Comparison of ENCODE assay signal across 8 cellular contexts in the genomic region with DNA sequence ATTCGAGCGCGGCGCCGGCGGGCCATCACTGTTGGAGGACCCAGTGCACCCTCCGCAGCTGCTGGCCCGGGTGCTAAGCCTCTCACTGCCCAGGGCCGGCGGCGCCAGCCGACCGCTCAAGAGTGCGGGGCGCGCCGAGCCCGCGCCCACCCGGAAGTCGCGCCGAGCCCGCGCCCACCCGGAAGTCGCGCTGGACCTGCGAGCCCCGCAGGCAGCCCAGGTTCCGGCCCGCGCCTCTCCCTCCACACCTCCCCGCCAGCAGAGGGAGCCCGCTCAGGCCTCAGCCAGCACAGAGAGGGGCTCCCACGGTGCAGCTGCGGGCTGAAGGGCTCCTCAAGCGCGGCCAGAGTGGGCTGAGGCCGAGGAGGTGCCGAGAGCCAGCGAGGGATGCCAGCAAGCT.
DNase-seq lines count a peak whose midpoint lies in the region; ATAC-seq and TF ChIP-seq lines count a peak whose summit lies in the region.
"Not testable (repeated sequence)": the region's sequence is repeated elsewhere in the genome, so short reads cannot be mapped to it uniquely, and the experiment has no call there.

No MANE protein-coding gene starts in this region.

- in situ Hi-C loops in IMR-90 (cut with MboI; ENCODE audit: low sequenced_read_pairs), result not testable (repeated sequence)

- intact Hi-C loops in IMR-90 (cut with micrococcal nuclease); activated CD4-positive, alpha-beta T cell treated with anti-CD3 and anti-CD28 coated beads, Interleukin-2, amount 10 ng/mL, durations not matched to agents 24 days and 14 days (cut with micrococcal nuclease): not testable (repeated sequence)

- H2BK20ac ChIP-seq in IMR-90 (ENCODE audit: low read depth, low read length), result not testable (repeated sequence)

- CTCF ChIA-PET in IMR-90 (lab: Yijun Ruan, JAX), result not testable (repeated sequence)

- not testable (repeated sequence) for H3K9me3 Mint-ChIP-seq in activated CD4-positive, alpha-beta T cell treated with anti-CD3 and anti-CD28 coated beads, Interleukin-2, amount 10 ng/mL, durations not matched to agents 24 days and 14 days; chondrocyte (ENCODE audit: low read depth); immature natural killer cell; neural progenitor cell; type B pancreatic cell

- H3K79me1 ChIP-seq in IMR-90 (ENCODE audit: low read depth in 1 of 2, low read length in 2 of 2), result not testable (repeated sequence)

- H3K79me2 ChIP-seq in neural progenitor cell (ENCODE audit: low read depth), result not testable (repeated sequence)

- not testable (repeated sequence) for H3K4me1 ChIP-seq in IMR-90 (ENCODE audit: control insufficient read depth, insufficient read depth, low read length); neural progenitor cell

- WGBS in IMR-90 (ENCODE audit: extremely low coverage in 2 of 2, insufficient read length in 1 of 2), 2 experiments, result no CpG with 5 or more reads among the region's 42 CpGs

- H4K20me1 ChIP-seq in IMR-90 (ENCODE audit: insufficient read depth, low read length); neural progenitor cell (ENCODE audit: low read depth): not testable (repeated sequence)

- H2BK120ac ChIP-seq in IMR-90 (ENCODE audit: low read depth, low read length), result not testable (repeated sequence)

- H3K4me3 Mint-ChIP-seq in activated CD4-positive, alpha-beta T cell treated with anti-CD3 and anti-CD28 coated beads, Interleukin-2, amount 10 ng/mL, durations not matched to agents 24 days and 14 days; chondrocyte (ENCODE audit: unreplicated experiment); immature natural killer cell; neural progenitor cell; type B pancreatic cell: not testable (repeated sequence)

- not testable (repeated sequence) for H2BK5ac ChIP-seq in IMR-90 (ENCODE audit: low read depth, low read length, poor library complexity, severe bottlenecking)

- H3K9ac ChIP-seq in IMR-90 (ENCODE audit: low read depth, low read length); neural progenitor cell: not testable (repeated sequence)

- not testable (repeated sequence) for H2AFZ ChIP-seq in IMR-90 (replicated peaks; ENCODE audit: low read length, poor library complexity); neural progenitor cell (replicated peaks)

- H3K14ac ChIP-seq in IMR-90 (replicated peaks; ENCODE audit: low read depth, low read length), result not testable (repeated sequence)

- not testable (repeated sequence) for H3K4ac ChIP-seq in IMR-90 (ENCODE audit: low read depth, low read length)

- not testable (repeated sequence) for DNase-seq in IMR-90; neural progenitor cell (ENCODE audit: low spot score)
- DNase-seq in activated CD4-positive, alpha-beta T cell treated with anti-CD3 and anti-CD28 coated beads, Interleukin-2, amount 10 ng/mL, durations not matched to agents 24 days and 14 days, result peak; percentile 51
- DNase-seq in activated T-cell treated with anti-CD3 and anti-CD28 coated beads, Interleukin-2, amount 50 U/mL, for 48 hours, result peak; percentile 43 to 70
- DNase-seq in chondrocyte (ENCODE audit: low spot score) (peak; percentile 32), immature natural killer cell (peak; percentile 24 to 78 (median 47)), type B pancreatic cell (ENCODE audit: extremely low spot score, unreplicated experiment) (peak; percentile 58)
- peak in 2 of 3 donors; percentile 1 to 34 for DNase-seq in stimulated activated CD4-positive, alpha-beta T cell treated with anti-CD3 and anti-CD28 coated beads, TNF-alpha, amount 100 ng/mL, for 1 hour (ENCODE audit: low read depth in 3 of 3, low spot score in 1 of 3)

- H2AK9ac ChIP-seq in IMR-90 (replicated peaks; ENCODE audit: low read depth, low read length, poor library complexity), result not testable (repeated sequence)

- not testable (repeated sequence) for TF ChIP-seq CTCF in IMR-90 (conservative IDR thresholded peaks at IDR 0.05; ENCODE audit: low read depth, low read length)
- peak; percentile 52 for TF ChIP-seq CTCF in chondrocyte (IDR thresholded peaks at IDR 0.05)
- TF ChIP-seq CTCF in neural progenitor cell (IDR thresholded peaks at IDR 0.05), result peak; percentile 5
- peak; percentile 44 for TF ChIP-seq CTCF in type B pancreatic cell (conservative IDR thresholded peaks at IDR 0.05)

- H3K18ac ChIP-seq in IMR-90 (ENCODE audit: low read depth, low read length), result not testable (repeated sequence)

- H4K5ac ChIP-seq in IMR-90 (ENCODE audit: low read depth, low read length), result not testable (repeated sequence)

- H3K36me3 ChIP-seq in IMR-90 (ENCODE audit: control insufficient read depth, insufficient read depth, low read length); neural progenitor cell: not testable (repeated sequence)

- not testable (repeated sequence) for H4K91ac ChIP-seq in IMR-90 (ENCODE audit: insufficient read depth, low read depth, low read length)

- H3K27me3 Mint-ChIP-seq in activated CD4-positive, alpha-beta T cell treated with anti-CD3 and anti-CD28 coated beads, Interleukin-2, amount 10 ng/mL, durations not matched to agents 24 days and 14 days; chondrocyte (ENCODE audit: low read depth); immature natural killer cell (ENCODE audit: low read depth in 3 of 3); neural progenitor cell (ENCODE audit: insufficient read depth, low read depth); type B pancreatic cell: not testable (repeated sequence)

- H2AK5ac ChIP-seq in IMR-90 (ENCODE audit: low read depth, low read length), result not testable (repeated sequence)

- not testable (repeated sequence) for H3K4me2 ChIP-seq in IMR-90 (ENCODE audit: low read depth, low read length); neural progenitor cell

- dilution Hi-C loops in IMR-90 (cut with HindIII; ENCODE audit: low sequenced_read_pairs, unreplicated experiment), result not testable (repeated sequence)

- not testable (repeated sequence) for ATAC-seq in IMR-90 (ENCODE audit: low read depth)

- BruUV-seq in IMR-90 (replicated peaks; lab: Mats Ljungman, UMichigan), result not testable (repeated sequence)

- peak overlapping the region; percentile 34; the same call in 1 of the 2 replicates for H3K4me3 ChIP-seq in IMR-90 (ENCODE audit: insufficient read depth, low read depth, low read length)
- H3K4me3 ChIP-seq in neural progenitor cell, result not testable (repeated sequence)

- not testable (repeated sequence) for H3K56ac ChIP-seq in IMR-90 (ENCODE audit: extremely low read depth, insufficient read depth, low read length)

- TF ChIP-seq RAD21 in IMR-90 (IDR thresholded peaks at IDR 0.05; ENCODE audit: low read length), result not testable (repeated sequence)

- not testable (repeated sequence) for H3K27ac Mint-ChIP-seq in activated CD4-positive, alpha-beta T cell treated with anti-CD3 and anti-CD28 coated beads, Interleukin-2, amount 10 ng/mL, durations not matched to agents 24 days and 14 days; chondrocyte (ENCODE audit: unreplicated experiment); immature natural killer cell; neural progenitor cell; type B pancreatic cell

- TF ChIP-seq POLR2A in IMR-90 (IDR thresholded peaks at IDR 0.05; ENCODE audit: low read depth, low read length), result not testable (repeated sequence)

- not testable (repeated sequence) for H3K23ac ChIP-seq in IMR-90 (ENCODE audit: low read depth, low read length)

- not testable (repeated sequence) for H3K9me3 ChIP-seq in IMR-90 (ENCODE audit: control insufficient read depth, insufficient read depth, low read length); neural progenitor cell (ENCODE audit: low read depth)

- H3K27me3 ChIP-seq in IMR-90 (ENCODE audit: control insufficient read depth, insufficient read depth, low read length); neural progenitor cell: not testable (repeated sequence)

- not testable (repeated sequence) for H3K36me3 Mint-ChIP-seq in activated CD4-positive, alpha-beta T cell treated with anti-CD3 and anti-CD28 coated beads, Interleukin-2, amount 10 ng/mL, durations not matched to agents 24 days and 14 days (ENCODE audit: low read depth); chondrocyte (ENCODE audit: low read depth); immature natural killer cell; neural progenitor cell; type B pancreatic cell

- H3K9me1 ChIP-seq in IMR-90 (ENCODE audit: insufficient read depth, low read length), result not testable (repeated sequence)

- POLR2A ChIA-PET in IMR-90 (lab: Charles Lee; ENCODE audit: unreplicated experiment), result not testable (repeated sequence)

- not testable (repeated sequence) for H3K27ac ChIP-seq in IMR-90 (ENCODE audit: insufficient read depth, low read length); neural progenitor cell

- H4K8ac ChIP-seq in IMR-90 (ENCODE audit: low read depth in 2 of 2, low read length in 2 of 2), result not testable (repeated sequence)

- H3K4me1 Mint-ChIP-seq in activated CD4-positive, alpha-beta T cell treated with anti-CD3 and anti-CD28 coated beads, Interleukin-2, amount 10 ng/mL, durations not matched to agents 24 days and 14 days; chondrocyte (ENCODE audit: low read depth); immature natural killer cell; neural progenitor cell; type B pancreatic cell (ENCODE audit: unreplicated experiment): not testable (repeated sequence)

- H2BK15ac ChIP-seq in IMR-90 (ENCODE audit: low read depth, low read length), result not testable (repeated sequence)

- H3F3A ChIP-seq in neural progenitor cell (ENCODE audit: low read depth), result not testable (repeated sequence)
